ENCODE assay signal across 11 cellular contexts in the genomic region with DNA sequence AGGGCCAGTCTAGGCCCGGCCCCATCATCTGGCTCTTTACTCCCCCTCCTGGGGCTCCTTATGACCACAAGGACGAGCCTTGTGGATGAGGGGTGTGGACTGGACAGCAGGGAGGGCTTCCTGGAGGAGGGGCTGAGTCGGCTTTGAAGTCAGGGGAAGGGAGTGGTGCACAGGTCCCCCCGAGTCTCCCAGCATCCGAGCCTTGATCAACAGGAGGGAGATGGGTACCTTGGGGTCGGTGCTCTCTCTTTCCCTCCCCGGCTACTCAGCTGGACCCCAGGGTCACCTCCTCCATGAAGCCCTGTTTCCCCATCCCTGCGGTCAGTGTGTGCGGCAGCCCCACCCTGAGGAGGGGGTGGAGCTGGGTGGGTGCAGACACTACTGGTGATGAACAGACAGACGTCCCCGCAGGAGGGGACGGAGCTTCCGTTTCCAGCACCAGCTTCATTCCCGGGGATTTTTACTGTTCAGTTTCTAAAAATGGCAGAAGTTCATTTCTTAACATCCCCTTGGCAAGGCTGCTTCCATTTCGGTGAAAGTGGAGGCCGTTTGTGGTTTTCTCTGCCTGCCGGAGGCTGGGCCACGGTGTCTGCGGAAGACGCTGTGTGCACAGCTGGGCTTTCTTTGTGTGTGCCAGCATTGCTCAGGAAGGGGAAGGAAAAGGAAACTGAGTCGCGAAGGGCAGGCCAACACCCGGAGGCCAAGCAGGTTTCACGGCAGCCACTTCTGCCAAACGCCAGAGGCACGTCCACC. TPM values are rescaled to one million over a fixed set of nuclear protein-coding genes. Genes with fewer than 3 reads are reported as not detected.
DNase-seq lines count a peak whose midpoint lies in the region; ATAC-seq and TF ChIP-seq lines count a peak whose summit lies in the region.
"Had no signal": no experiment of that assay in that cellular context is flagged by ENCODE, and none has a peak within 500 bp of the region (broad histone marks: within the 10 kb centered on the region; RNA-seq: fewer than 3 reads in every experiment).

No MANE protein-coding gene starts in this region.

- POLR2A ChIA-PET in activated naive CD8-positive, alpha-beta T cell treated with anti-CD3 and anti-CD28 coated beads, Interleukin-2, amount 10 ng/mL, durations not matched to agents 7 days and 5 days (lab: Charles Lee), result interaction anchor here (0.6 to 1.6 kb wide), 5 partner anchors 9 to 341 kb away, joined by 3 to 10 read pairs (median 3); no protein-coding TSS in a partner anchor

- H3K27ac ChIP-seq in left ventricle myocardium inferior (replicated peaks) (no peak overlapping the region), aorta (ENCODE audit: low read depth in 1 of 2, low read length in 2 of 2) (no peak overlapping the region)
- H3K27ac ChIP-seq: Peyer's patch had no signal

- TF ChIP-seq CTCF in left ventricle myocardium inferior (IDR thresholded peaks at IDR 0.05; ENCODE audit: borderline replicate concordance), result no peak

- no peaks in the 10 kb centered on the region for H3K36me3 Mint-ChIP-seq in activated naive CD8-positive, alpha-beta T cell treated with anti-CD3 and anti-CD28 coated beads, Interleukin-2, amount 10 ng/mL, durations not matched to agents 7 days and 5 days
- H3K36me3 Mint-ChIP-seq in activated naive CD8-positive, alpha-beta T cell treated with anti-CD3 and anti-CD28 coated beads, Interleukin-2, amount 50 U/mL, for 24 hours (ENCODE audit: low read depth), result no peaks in the 10 kb centered on the region

- peaks cover 21% of the 10 kb centered on the region for H3K4me1 Mint-ChIP-seq in activated naive CD8-positive, alpha-beta T cell treated with anti-CD3 and anti-CD28 coated beads, Interleukin-2, amount 10 ng/mL, durations not matched to agents 7 days and 5 days
- H3K4me1 Mint-ChIP-seq in activated naive CD8-positive, alpha-beta T cell treated with anti-CD3 and anti-CD28 coated beads, Interleukin-2, amount 50 U/mL, for 24 hours, result peaks cover 5% of the 10 kb centered on the region

- H3K4me3 ChIP-seq in left ventricle myocardium inferior (no peak overlapping the region), aorta (ENCODE audit: low read length in 2 of 2) (no peak overlapping the region)
- H3K4me3 ChIP-seq: Peyer's patch had no signal

- H3K27me3 ChIP-seq in left ventricle myocardium inferior (ENCODE audit: low read depth), result peaks cover 95% of the 10 kb centered on the region
- no peaks in the 10 kb centered on the region for H3K27me3 ChIP-seq in aorta (ENCODE audit: control insufficient read depth in 1 of 2, insufficient read depth in 2 of 2, low read length in 1 of 2)
- H3K27me3 ChIP-seq: Peyer's patch had no signal

- peak; percentile 44 for ATAC-seq in activated naive CD8-positive, alpha-beta T cell treated with anti-CD3 and anti-CD28 coated beads, Interleukin-2, amount 10 ng/mL, durations not matched to agents 7 days and 5 days (ENCODE audit: low read depth)
- no peak for ATAC-seq in activated naive CD8-positive, alpha-beta T cell treated with anti-CD3 and anti-CD28 coated beads, Interleukin-2, amount 50 U/mL, for 24 hours
- ATAC-seq in aorta (ENCODE audit: low FRiP score) (peak; percentile 9), GM21447 (IDR thresholded peaks at IDR 0.05; ENCODE audit: unreplicated experiment) (no peak), HG03521 (IDR thresholded peaks at IDR 0.05; ENCODE audit: unreplicated experiment) (no peak)

- peak overlapping the region; percentile 94 for H3K27ac Mint-ChIP-seq in activated naive CD8-positive, alpha-beta T cell treated with anti-CD3 and anti-CD28 coated beads, Interleukin-2, amount 10 ng/mL, durations not matched to agents 7 days and 5 days
- no peak overlapping the region for H3K27ac Mint-ChIP-seq in activated naive CD8-positive, alpha-beta T cell treated with anti-CD3 and anti-CD28 coated beads, Interleukin-2, amount 50 U/mL, for 24 hours

- H3K36me3 ChIP-seq in left ventricle myocardium inferior (no peaks in the 10 kb centered on the region), aorta (ENCODE audit: control insufficient read depth in 1 of 2, insufficient read depth in 2 of 2, low read length in 1 of 2) (no peaks in the 10 kb centered on the region)
- H3K36me3 ChIP-seq: Peyer's patch had no signal

- H3K9me3 Mint-ChIP-seq in activated naive CD8-positive, alpha-beta T cell treated with anti-CD3 and anti-CD28 coated beads, Interleukin-2, amount 10 ng/mL, durations not matched to agents 7 days and 5 days, result peaks cover 2% of the 10 kb centered on the region
- H3K9me3 Mint-ChIP-seq in activated naive CD8-positive, alpha-beta T cell treated with anti-CD3 and anti-CD28 coated beads, Interleukin-2, amount 50 U/mL, for 24 hours, result no peaks in the 10 kb centered on the region

- 59 to 66% methylated on average over 26 of the region's 26 CpGs for WGBS in aorta, 2 donors

- H3K4me1 ChIP-seq in left ventricle myocardium inferior (no peaks in the 10 kb centered on the region), aorta (ENCODE audit: control insufficient read depth in 1 of 2, insufficient read depth in 2 of 2, low read length in 2 of 2) (no peaks in the 10 kb centered on the region)
- H3K4me1 ChIP-seq: Peyer's patch had no signal

- H3K27me3 Mint-ChIP-seq in activated naive CD8-positive, alpha-beta T cell treated with anti-CD3 and anti-CD28 coated beads, Interleukin-2, amount 10 ng/mL, durations not matched to agents 7 days and 5 days, result peaks cover 6% of the 10 kb centered on the region
- peaks cover 6% of the 10 kb centered on the region for H3K27me3 Mint-ChIP-seq in activated naive CD8-positive, alpha-beta T cell treated with anti-CD3 and anti-CD28 coated beads, Interleukin-2, amount 50 U/mL, for 24 hours

- DNase-seq in activated naive CD8-positive, alpha-beta T cell treated with anti-CD3 and anti-CD28 coated beads, Interleukin-2, amount 10 ng/mL, durations not matched to agents 7 days and 5 days, result no peak
- DNase-seq in activated naive CD8-positive, alpha-beta T cell treated with anti-CD3 and anti-CD28 coated beads, Interleukin-2, amount 50 U/mL, for 24 hours, result no peak
- DNase-seq in SIG-M5 treated with dmso at 0.1 percent for 504 hours (lab: John Stamatoyannopoulos, UW; ENCODE audit: unreplicated experiment) (peak; percentile 99), left ventricle myocardium inferior (peak; percentile 14), aorta (peak; percentile 37 to 66), cerebellar cortex (ENCODE audit: low spot score) (no peak)
- DNase-seq: effector memory CD4-positive, alpha-beta T cell; NCI-H2029; Peyer's patch had no signal

- H3K9me3 ChIP-seq in left ventricle myocardium inferior (replicated peaks), result peaks cover 6% of the 10 kb centered on the region
- peaks cover 4% of the 10 kb centered on the region for H3K9me3 ChIP-seq in aorta (ENCODE audit: control insufficient read depth, low read length)
- H3K9me3 ChIP-seq: Peyer's patch had no signal

- intact Hi-C loops in left ventricle myocardium inferior (cut with micrococcal nuclease) (no loop called here), aorta (cut with DNase I) (no loop called here)

- peak overlapping the region; percentile 74 for H3K4me3 Mint-ChIP-seq in activated naive CD8-positive, alpha-beta T cell treated with anti-CD3 and anti-CD28 coated beads, Interleukin-2, amount 10 ng/mL, durations not matched to agents 7 days and 5 days
- no peak overlapping the region for H3K4me3 Mint-ChIP-seq in activated naive CD8-positive, alpha-beta T cell treated with anti-CD3 and anti-CD28 coated beads, Interleukin-2, amount 50 U/mL, for 24 hours

RNA-seq across cellular contexts. Expression of gene NTSR1, which starts 19.6 kb away (rescaled TPM):
- total RNA-seq in activated naive CD8-positive, alpha-beta T cell treated with anti-CD3 and anti-CD28 coated beads, Interleukin-2, amount 10 ng/mL, durations not matched to agents 7 days and 5 days, result under 1 TPM; 0.33 to 0.37 TPM
- not detected for total RNA-seq in left ventricle myocardium inferior
- total RNA-seq in aorta, result not detected
- polyA plus RNA-seq in aorta, result not detected

Comparison
In these comparisons a context has a peak if more than half of its experiments do, and no peak if none do; other contexts are left out.
1. ATAC-seq: peak in activated naive CD8-positive, alpha-beta T cell treated with anti-CD3 and anti-CD28 coated beads, Interleukin-2, amount 10 ng/mL, durations not matched to agents 7 days and 5 days (single experiment) and aorta (single experiment); none in activated naive CD8-positive, alpha-beta T cell treated with anti-CD3 and anti-CD28 coated beads, Interleukin-2, amount 50 U/mL, for 24 hours (single experiment), GM21447 (single experiment) and HG03521 (single experiment).
2. DNase-seq: peak in SIG-M5 treated with dmso at 0.1 percent for 504 hours (single experiment), left ventricle myocardium inferior (single experiment) and aorta (2 of 2); none in activated naive CD8-positive, alpha-beta T cell treated with anti-CD3 and anti-CD28 coated beads, Interleukin-2, amount 10 ng/mL, durations not matched to agents 7 days and 5 days (single experiment), activated naive CD8-positive, alpha-beta T cell treated with anti-CD3 and anti-CD28 coated beads, Interleukin-2, amount 50 U/mL, for 24 hours (single experiment) and cerebellar cortex (single experiment).